20 cellular contexts compared by ENCODE assay signal in genomic region chr11:3684129-3684685, GRCh38. TPM values are rescaled to one million over a fixed set of nuclear protein-coding genes. Genes with fewer than 3 reads are reported as not detected.
DNase-seq lines count a peak whose midpoint lies in the region; ATAC-seq, FAIRE-seq and TF ChIP-seq lines count a peak whose summit lies in the region.
"Had no signal": no experiment of that assay in that cellular context is flagged by ENCODE, and none has a peak within 500 bp of the region (broad histone marks: within the 10 kb centered on the region; RNA-seq: fewer than 3 reads in every experiment).

No MANE protein-coding gene starts in this region.

- 96% methylated on average over 12 of the region's 12 CpGs for WGBS in HepG2 (ENCODE audit: low lambda C conversion rate)
- 75% methylated on average over 9 of the region's 12 CpGs for WGBS in right lobe of liver (ENCODE audit: insufficient coverage, low coverage, low lambda C conversion rate, missing lambda C conversion rate)
- 92% methylated on average over 12 of the region's 12 CpGs for WGBS in liver
- 96 to 98% methylated on average over 12 of the region's 12 CpGs for WGBS in aorta, 2 donors

- TF ChIP-seq EP300 in HepG2 (IDR thresholded peaks at IDR 0.05; ENCODE audit: low read depth in 2 of 2, low read length in 2 of 2) (no peak), HepG2 (CRISPR knock-in tag; IDR thresholded peaks at IDR 0.05; ENCODE audit: borderline replicate concordance) (no peak)

- H3K27me3 ChIP-seq in HepG2 (ENCODE audit: control insufficient read depth in 1 of 2, insufficient read depth in 2 of 2, low read length in 2 of 2): no peaks in the 10 kb centered on the region
- H3K27me3 ChIP-seq in right lobe of liver: no peaks in the 10 kb centered on the region
- H3K27me3 ChIP-seq in adipocyte (replicated peaks; ENCODE audit: control insufficient read depth, insufficient read depth, low read length): no peaks in the 10 kb centered on the region
- H3K27me3 ChIP-seq in liver (ENCODE audit: control insufficient read depth in 4 of 4, insufficient read depth in 4 of 4, low read length in 3 of 4): no peaks in the 10 kb centered on the region
- no peaks in the 10 kb centered on the region for H3K27me3 ChIP-seq in aorta (ENCODE audit: control insufficient read depth in 1 of 2, insufficient read depth in 2 of 2, low read length in 1 of 2)
- H3K27me3 ChIP-seq: BLaER1 treated with 17β-estradiol and CSF1 and Interleukin-3, amounts not matched to agents 10 nM and 100 nM had no signal

- BruUV-seq in HepG2 (replicated peaks; lab: Mats Ljungman, UMichigan): TSS peak; percentile 42

- H3K36me3 Mint-ChIP-seq in T-cell: peaks cover 65% of the 10 kb centered on the region

- ATAC-seq in HepG2 (no peak), right lobe of liver (no peak), GM18505 (IDR thresholded peaks at IDR 0.05; ENCODE audit: unreplicated experiment) (no peak), T-cell (replicated peaks in 1 of 4) (no peak), aorta (ENCODE audit: low FRiP score) (no peak)
- ATAC-seq: A549 had no signal

- H3K9ac ChIP-seq in HepG2 (ENCODE audit: insufficient read depth, low read depth, low read length) (no peak overlapping the region), adipocyte (ENCODE audit: low read length) (no peak overlapping the region), liver (ENCODE audit: low read depth in 1 of 2, low read length in 2 of 2) (no peak overlapping the region)
- H3K9ac ChIP-seq: BLaER1 treated with 17β-estradiol and CSF1 and Interleukin-3, amounts not matched to agents 10 nM and 100 nM had no signal

- no peak overlapping the region for H3K4me3 Mint-ChIP-seq in T-cell

- H4K20me1 ChIP-seq in HepG2 (ENCODE audit: insufficient read depth, low read length): no peaks in the 10 kb centered on the region

- TF ChIP-seq POLR2A in HepG2 (IDR thresholded peaks at IDR 0.05; ENCODE audit: insufficient read depth in 1 of 2, low read depth in 2 of 2, low read length in 2 of 2) (no peak), right lobe of liver (IDR thresholded peaks at IDR 0.05) (no peak), GM18505 (IDR thresholded peaks at IDR 0.05; ENCODE audit: borderline replicate concordance, extremely low read depth, insufficient read depth, insufficient read length) (no peak)

- no peak overlapping the region for H3K4me3 ChIP-seq in HepG2 (replicated peaks in 1 of 3; ENCODE audit: insufficient read depth in 1 of 3, low read depth in 2 of 3, low read length in 3 of 3)
- H3K4me3 ChIP-seq in right lobe of liver: no peak overlapping the region
- no peak overlapping the region for H3K4me3 ChIP-seq in adipocyte (ENCODE audit: low read length)
- no peak overlapping the region for H3K4me3 ChIP-seq in liver (ENCODE audit: low read depth in 1 of 3, low read length in 3 of 3)
- no peak overlapping the region for H3K4me3 ChIP-seq in aorta (ENCODE audit: low read length in 2 of 2)
- H3K4me3 ChIP-seq: A549; BLaER1 treated with 17β-estradiol and CSF1 and Interleukin-3, amounts not matched to agents 10 nM and 100 nM; HAP-1; K562; PC-9 had no signal

- no peaks in the 10 kb centered on the region for H3K9me3 ChIP-seq in HepG2 (ENCODE audit: low read length)
- H3K9me3 ChIP-seq in right lobe of liver: no peaks in the 10 kb centered on the region
- H3K9me3 ChIP-seq in adipocyte (ENCODE audit: control insufficient read depth, low read length): no peaks in the 10 kb centered on the region
- no peaks in the 10 kb centered on the region for H3K9me3 ChIP-seq in liver (ENCODE audit: control insufficient read depth in 4 of 4, low read length in 3 of 4)
- no peaks in the 10 kb centered on the region for H3K9me3 ChIP-seq in aorta (ENCODE audit: control insufficient read depth, low read length)
- H3K9me3 ChIP-seq: A549; BLaER1 treated with 17β-estradiol and CSF1 and Interleukin-3, amounts not matched to agents 10 nM and 100 nM; HAP-1 had no signal

- no peak overlapping the region for H2AFZ ChIP-seq in HepG2 (ENCODE audit: low read length)
- H2AFZ ChIP-seq: PC-9 had no signal

- intact Hi-C loops in HepG2 (cut with micrococcal nuclease; ENCODE audit: unreplicated experiment) (no loop called here), right lobe of liver (cut with DNase I) (no loop called here), aorta (cut with DNase I) (no loop called here)

- H3K4me1 ChIP-seq in HepG2 (ENCODE audit: insufficient read depth, low read length): no peaks in the 10 kb centered on the region
- H3K4me1 ChIP-seq in right lobe of liver: peaks cover 0 to 12% (median 0%) of the 10 kb centered on the region in 4 donors
- peaks cover 5% of the 10 kb centered on the region for H3K4me1 ChIP-seq in adipocyte (ENCODE audit: control insufficient read depth, insufficient read depth, low read length)
- peaks cover 0 to 5% (median 0%) of the 10 kb centered on the region in 4 donors for H3K4me1 ChIP-seq in liver (ENCODE audit: control insufficient read depth in 4 of 4, insufficient read depth in 4 of 4, low read length in 3 of 4)
- no peaks in the 10 kb centered on the region for H3K4me1 ChIP-seq in aorta (ENCODE audit: control insufficient read depth in 1 of 2, insufficient read depth in 2 of 2, low read length in 2 of 2)
- H3K4me1 ChIP-seq: A549; BLaER1 treated with 17β-estradiol and CSF1 and Interleukin-3, amounts not matched to agents 10 nM and 100 nM had no signal

- TF ChIP-seq RAD21 in HepG2 (CRISPR knock-in tag; IDR thresholded peaks at IDR 0.05): no peak
- TF ChIP-seq RAD21 in liver (IDR thresholded peaks at IDR 0.05): no peak

- in situ Hi-C loops in HepG2 (cut with HindIII; ENCODE audit: extremely low pct_ligation_motif_present, low pct_unique_long_range_greater_than_20kb): no loop called here

- peaks cover 6 to 7% (median 7%) of the 10 kb centered on the region in 3 donors for H3K4me1 Mint-ChIP-seq in T-cell

- POLR2A ChIA-PET in HepG2 (lab: Yijun Ruan, JAX): no interaction called here
- POLR2A ChIA-PET in T-cell (lab: Charles Lee): interaction anchor here in 1 of 2 donors (1.0 kb wide), 1 partner anchor 370 kb away, joined by 5 read pairs; no protein-coding TSS in a partner anchor

- H3K9me3 Mint-ChIP-seq in T-cell: no peaks in the 10 kb centered on the region

- no peaks in the 10 kb centered on the region for H3K27me3 Mint-ChIP-seq in T-cell

- CTCF ChIA-PET in HepG2 (lab: Yijun Ruan, JAX; ENCODE audit: low intra/inter-chr PET ratio, low total read pairs) (no interaction called here), T-cell (lab: Charles Lee) (interaction anchor here in 1 of 2 donors (0.7 kb wide), 1 partner anchor 681 kb away, joined by 6 read pairs; no protein-coding TSS in a partner anchor)

- no peak overlapping the region for H3K27ac ChIP-seq in HepG2 (ENCODE audit: extremely low read length, insufficient read depth, low read length)
- H3K27ac ChIP-seq in right lobe of liver: no peak overlapping the region
- H3K27ac ChIP-seq in liver (ENCODE audit: low read depth in 1 of 2, low read length in 2 of 2): no peak overlapping the region
- no peak overlapping the region for H3K27ac ChIP-seq in aorta (ENCODE audit: low read depth in 1 of 2, low read length in 2 of 2)
- H3K27ac ChIP-seq: A549; BLaER1 treated with 17β-estradiol and CSF1 and Interleukin-3, amounts not matched to agents 10 nM and 100 nM; PC-9 had no signal

- no peak for TF ChIP-seq CTCF in HepG2 (CRISPR knock-in tag; IDR thresholded peaks at IDR 0.05)
- no peak for TF ChIP-seq CTCF in right lobe of liver (IDR thresholded peaks at IDR 0.05)
- no peak for TF ChIP-seq CTCF in liver (IDR thresholded peaks at IDR 0.05; ENCODE audit: low read depth, low read length, missing input control)

- no peak overlapping the region for H3K4me2 ChIP-seq in HepG2 (ENCODE audit: low read depth, low read length)
- H3K4me2 ChIP-seq: A549; BLaER1 treated with 17β-estradiol and CSF1 and Interleukin-3, amounts not matched to agents 10 nM and 100 nM; PC-9 had no signal

- peak overlapping the region in 1 of 2 donors; percentile 44 for H3K27ac Mint-ChIP-seq in T-cell

- DNase-seq in HepG2 (ENCODE audit: low spot score) (no peak), right lobe of liver (no peak), adipocyte (ENCODE audit: low read depth) (peak; percentile 52), T-cell (no peak), aorta (no peak)
- no peak for DNase-seq in stimulated activated naive CD4-positive, alpha-beta T cell treated with Interleukin-2 at 50 U/mL for 16 hours (lab: John Stamatoyannopoulos, UW)
- DNase-seq: NCI-H1436, NCI-H2029 treated with DMSO at 0.1 percent for 48 hours, NCI-H2171 treated with DMSO at 0.1 percent for 48 hours, NCI-H446 treated with DMSO at 0.1 percent for 48 hours, NCI-H748 treated with DMSO at 0.1 percent for 48 hours, PC-9 had no signal

- H3K79me2 ChIP-seq in HepG2 (ENCODE audit: insufficient read depth, low read length): no peaks in the 10 kb centered on the region

- no peak for FAIRE-seq in HepG2 (lab: Jason Lieb, UNC)
- FAIRE-seq: A549, GM19239, K562 had no signal

- H3K36me3 ChIP-seq in HepG2 (replicated peaks in 1 of 2; ENCODE audit: control insufficient read depth in 1 of 2, insufficient read depth in 2 of 2, low read length in 2 of 2): peaks cover 18 to 81% of the 10 kb centered on the region in 2 experiments
- H3K36me3 ChIP-seq in right lobe of liver: peaks cover 10 to 62% (median 33%) of the 10 kb centered on the region in 4 donors
- H3K36me3 ChIP-seq in adipocyte (ENCODE audit: control insufficient read depth, insufficient read depth, low read length, severe bottlenecking): peaks cover 88% of the 10 kb centered on the region
- H3K36me3 ChIP-seq in liver (ENCODE audit: control insufficient read depth in 4 of 4, insufficient read depth in 3 of 4, low read depth in 1 of 4, low read length in 3 of 4): peaks cover 16 to 71% (median 49%) of the 10 kb centered on the region in 4 donors
- peaks cover 6 to 15% of the 10 kb centered on the region in 2 donors for H3K36me3 ChIP-seq in aorta (ENCODE audit: control insufficient read depth in 1 of 2, insufficient read depth in 2 of 2, low read length in 1 of 2)

RNA-seq across cellular contexts. Expression of gene CHRNA10, which starts 13.0 kb away (rescaled TPM):
- total RNA-seq in HepG2 (2016; rRNA removed; fragmentation: Illumina TruSeq; extraction: Trizol) (0.27 and 0.71 TPM in 2 replicates), right lobe of liver (1 to 10 TPM in 1 of 6 experiments, under 1 TPM in 5; 0.25 to 1.2 (median 0.41) TPM), liver (1 to 10 TPM in 1 of 2 donors, under 1 TPM in 1; 0.56 to 1.7 TPM), T-cell (1 to 10 TPM; 1.2 to 4.0 (median 2.4) TPM), aorta (1 to 10 TPM; 1.0 to 4.0 TPM)
- total RNA-seq in HepG2 (2016; cell fraction: cytosol; rRNA removed; fragmentation: Illumina TruSeq; extraction: Trizol; ENCODE audit: low read depth): 0.30 and 0.44 TPM in 2 replicates
- 0.16 and 0.50 TPM in 2 replicates for total RNA-seq in HepG2 (2016; cell fraction: insoluble cytoplasmic fraction; rRNA removed; fragmentation: Illumina TruSeq; extraction: Trizol)
- total RNA-seq in HepG2 (2016; cell fraction: membrane; rRNA removed; fragmentation: Illumina TruSeq; extraction: Trizol): 0.34 and 0.68 TPM in 2 replicates
- total RNA-seq in HepG2 (2016; cell fraction: nucleus; rRNA removed; fragmentation: Illumina TruSeq; extraction: Trizol): 1.5 TPM in 2 replicates
- polyA plus RNA-seq in HepG2 (2011; rRNA removed) (0.44 and 0.53 TPM in 2 replicates), liver (under 1 TPM; 0.10 to 0.16 TPM), aorta (1 to 10 TPM in 1 of 2 donors, under 1 TPM in 1; 0.13 to 1.5 TPM)
- polyA plus RNA-seq in HepG2 (2011; cell fraction: cytosol; rRNA removed): 0.19 and 0.27 TPM in 2 replicates
- polyA plus RNA-seq in HepG2 (2011; cell fraction: nucleus; rRNA removed): 2.7 and 3.7 TPM in 2 replicates
- 0.17 and 0.55 TPM in 2 replicates for polyA plus RNA-seq in HepG2 (2012)
- polyA plus RNA-seq in HepG2 (2016; cell fraction: cytosol; fragmentation: Illumina TruSeq; extraction: Trizol; ENCODE audit: low read depth): 0.38 and 0.52 TPM in 2 replicates
- 0.15 TPM in 1 of 2 replicates, not detected in the other for polyA plus RNA-seq in HepG2 (2016; cell fraction: insoluble cytoplasmic fraction; fragmentation: Illumina TruSeq; extraction: Trizol; ENCODE audit: low read depth)
- 0.33 and 0.40 TPM in 2 replicates for polyA plus RNA-seq in HepG2 (2016; cell fraction: membrane; fragmentation: Illumina TruSeq; extraction: Trizol; ENCODE audit: low read depth)
- 1.9 and 2.6 TPM in 2 replicates for polyA plus RNA-seq in HepG2 (2016; cell fraction: nucleus; fragmentation: Illumina TruSeq; extraction: Trizol; ENCODE audit: insufficient read depth, low read depth)
- 2.7 and 7.7 TPM in 2 replicates for polyA minus RNA-seq in HepG2 (2011; rRNA and poly(A)+ RNA removed; ENCODE audit: low replicate concordance)
- not detected in 2 replicates for polyA minus RNA-seq in HepG2 (2011; cell fraction: cytosol; rRNA and poly(A)+ RNA removed)
- 1.9 and 3.6 TPM in 2 replicates for polyA minus RNA-seq in HepG2 (2011; cell fraction: nucleus; rRNA and poly(A)+ RNA removed)

RNA-seq across cellular contexts. Expression of gene ART1, which starts 39.3 kb away (rescaled TPM):
- total RNA-seq in HepG2 (2016; rRNA removed; fragmentation: Illumina TruSeq; extraction: Trizol): not detected in 2 replicates
- not detected in 2 replicates for total RNA-seq in HepG2 (2016; cell fraction: cytosol; rRNA removed; fragmentation: Illumina TruSeq; extraction: Trizol; ENCODE audit: low read depth)
- not detected in 2 replicates for total RNA-seq in HepG2 (2016; cell fraction: insoluble cytoplasmic fraction; rRNA removed; fragmentation: Illumina TruSeq; extraction: Trizol)
- total RNA-seq in HepG2 (2016; cell fraction: membrane; rRNA removed; fragmentation: Illumina TruSeq; extraction: Trizol): not detected in 2 replicates
- total RNA-seq in HepG2 (2016; cell fraction: nucleus; rRNA removed; fragmentation: Illumina TruSeq; extraction: Trizol): not detected in 2 replicates
- not detected in 2 replicates for polyA plus RNA-seq in HepG2 (2011; rRNA removed)
- polyA plus RNA-seq in HepG2 (2011; cell fraction: cytosol; rRNA removed): not detected in 2 replicates
- not detected in 2 replicates for polyA plus RNA-seq in HepG2 (2011; cell fraction: nucleus; rRNA removed)
- polyA plus RNA-seq in HepG2 (2012): not detected in 2 replicates
- not detected in 2 replicates for polyA plus RNA-seq in HepG2 (2016; cell fraction: cytosol; fragmentation: Illumina TruSeq; extraction: Trizol; ENCODE audit: low read depth)
- not detected in 2 replicates for polyA plus RNA-seq in HepG2 (2016; cell fraction: insoluble cytoplasmic fraction; fragmentation: Illumina TruSeq; extraction: Trizol; ENCODE audit: low read depth)
- not detected in 2 replicates for polyA plus RNA-seq in HepG2 (2016; cell fraction: membrane; fragmentation: Illumina TruSeq; extraction: Trizol; ENCODE audit: low read depth)
- polyA plus RNA-seq in HepG2 (2016; cell fraction: nucleus; fragmentation: Illumina TruSeq; extraction: Trizol; ENCODE audit: insufficient read depth, low read depth): not detected in 2 replicates
- not detected in 2 replicates for polyA minus RNA-seq in HepG2 (2011; rRNA and poly(A)+ RNA removed; ENCODE audit: low replicate concordance)
- not detected in 2 replicates for polyA minus RNA-seq in HepG2 (2011; cell fraction: cytosol; rRNA and poly(A)+ RNA removed)
- not detected in 2 replicates for polyA minus RNA-seq in HepG2 (2011; cell fraction: nucleus; rRNA and poly(A)+ RNA removed)
- not detected for total RNA-seq in right lobe of liver
- total RNA-seq in liver: not detected
- not detected for polyA plus RNA-seq in liver
- not detected for total RNA-seq in T-cell
- not detected for total RNA-seq in aorta
- polyA plus RNA-seq in aorta: not detected
- total RNA-seq: Daoy, K562, PC-9 had no signal
- polyA plus RNA-seq: A549, K562 had no signal

RNA-seq across cellular contexts. Expression of gene ART5, which starts 42.4 kb away (rescaled TPM):
- total RNA-seq in HepG2 (2016; rRNA removed; fragmentation: Illumina TruSeq; extraction: Trizol) (0.52 and 0.93 TPM in 2 replicates), right lobe of liver (under 1 TPM in 2 of 6 experiments, not detected in 4; 0.35 to 0.59 TPM), liver (under 1 TPM; 0.17 to 0.93 TPM), T-cell (not detected), aorta (not detected)
- 0.40 and 0.71 TPM in 2 replicates for total RNA-seq in HepG2 (2016; cell fraction: cytosol; rRNA removed; fragmentation: Illumina TruSeq; extraction: Trizol; ENCODE audit: low read depth)
- total RNA-seq in HepG2 (2016; cell fraction: insoluble cytoplasmic fraction; rRNA removed; fragmentation: Illumina TruSeq; extraction: Trizol): 0.94 and 1.6 TPM in 2 replicates
- 0.49 and 0.83 TPM in 2 replicates for total RNA-seq in HepG2 (2016; cell fraction: membrane; rRNA removed; fragmentation: Illumina TruSeq; extraction: Trizol)
- 0.91 and 2.2 TPM in 2 replicates for total RNA-seq in HepG2 (2016; cell fraction: nucleus; rRNA removed; fragmentation: Illumina TruSeq; extraction: Trizol)
- polyA plus RNA-seq in HepG2 (2011; rRNA removed) (0.48 and 0.55 TPM in 2 replicates), liver (not detected), aorta (not detected)
- polyA plus RNA-seq in HepG2 (2011; cell fraction: cytosol; rRNA removed): 0.32 and 0.40 TPM in 2 replicates
- 0.35 and 0.47 TPM in 2 replicates for polyA plus RNA-seq in HepG2 (2011; cell fraction: nucleus; rRNA removed)
- polyA plus RNA-seq in HepG2 (2012): 0.62 and 0.65 TPM in 2 replicates
- polyA plus RNA-seq in HepG2 (2016; cell fraction: cytosol; fragmentation: Illumina TruSeq; extraction: Trizol; ENCODE audit: low read depth): 0.45 and 0.49 TPM in 2 replicates
- polyA plus RNA-seq in HepG2 (2016; cell fraction: insoluble cytoplasmic fraction; fragmentation: Illumina TruSeq; extraction: Trizol; ENCODE audit: low read depth): 0.36 TPM in 1 of 2 replicates, not detected in the other
- polyA plus RNA-seq in HepG2 (2016; cell fraction: membrane; fragmentation: Illumina TruSeq; extraction: Trizol; ENCODE audit: low read depth): 0.24 and 0.34 TPM in 2 replicates
- 0.65 and 2.1 TPM in 2 replicates for polyA plus RNA-seq in HepG2 (2016; cell fraction: nucleus; fragmentation: Illumina TruSeq; extraction: Trizol; ENCODE audit: insufficient read depth, low read depth)
- polyA minus RNA-seq in HepG2 (2011; rRNA and poly(A)+ RNA removed; ENCODE audit: low replicate concordance): 0.30 TPM in 1 of 2 replicates, not detected in the other
- polyA minus RNA-seq in HepG2 (2011; cell fraction: cytosol; rRNA and poly(A)+ RNA removed): not detected in 2 replicates
- polyA minus RNA-seq in HepG2 (2011; cell fraction: nucleus; rRNA and poly(A)+ RNA removed): not detected in 2 replicates
- total RNA-seq: PC-9 had no signal
